21 cellular contexts compared by ENCODE assay signal in the genomic region with DNA sequence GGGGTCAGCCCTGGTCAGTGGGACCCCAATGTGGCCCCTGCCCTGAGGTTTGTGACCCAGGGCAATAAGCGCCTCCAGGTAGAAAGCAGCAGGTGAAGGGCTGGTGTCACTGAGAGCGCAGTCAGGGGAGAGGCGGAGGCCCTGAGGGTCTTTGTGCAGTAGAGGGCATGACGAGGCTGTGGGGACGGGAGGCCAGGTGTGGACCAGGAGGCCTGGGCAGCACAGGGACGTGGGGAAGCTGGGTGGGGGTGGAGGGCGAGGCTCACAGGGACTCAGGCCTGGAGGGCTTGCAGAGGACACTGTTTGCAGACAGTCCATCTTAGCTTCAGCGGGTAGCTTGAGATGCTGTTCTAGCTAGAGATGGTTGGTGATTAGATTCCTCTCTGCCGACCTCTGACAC. TPM values are rescaled to one million over a fixed set of nuclear protein-coding genes. Genes with fewer than 3 reads are reported as not detected.
DNase-seq lines count a peak whose midpoint lies in the region; ATAC-seq and TF ChIP-seq lines count a peak whose summit lies in the region.
"Had no signal": no experiment of that assay in that cellular context is flagged by ENCODE, and none has a peak within 500 bp of the region (broad histone marks: within the 10 kb centered on the region; RNA-seq: fewer than 3 reads in every experiment).

No MANE protein-coding gene starts in this region.

- H3K4me1 ChIP-seq in SK-N-SH (ENCODE audit: control insufficient read depth in 1 of 2, insufficient read depth in 2 of 2, low read depth in 1 of 2, low read length in 1 of 2) (no peaks in the 10 kb centered on the region; a peak in 1 of 4 replicates), esophagus muscularis mucosa (peaks cover 0 to under 1% (median 0%) of the 10 kb centered on the region in 4 donors), neuronal stem cell (ENCODE audit: control insufficient read depth in 2 of 2, insufficient read depth in 1 of 2, low read depth in 1 of 2, low read length in 2 of 2) (peaks cover 0 to 2% of the 10 kb centered on the region in 2 donors), tibial nerve (peaks cover 0 to under 1% (median 0%) of the 10 kb centered on the region in 4 donors)
- H3K4me1 ChIP-seq: BLaER1, Caco-2 had no signal

- no peak overlapping the region for H2AFZ ChIP-seq in SK-N-SH (ENCODE audit: low read depth)
- H2AFZ ChIP-seq in neuronal stem cell (ENCODE audit: low read length) = no peak overlapping the region
- H2AFZ ChIP-seq: GM23338 had no signal

- H3K9me2 ChIP-seq in SK-N-SH = no peaks in the 10 kb centered on the region

- no peaks in the 10 kb centered on the region for H3K79me2 ChIP-seq in SK-N-SH (ENCODE audit: insufficient read depth)

- H3K9me3 ChIP-seq in SK-N-SH = no peaks in the 10 kb centered on the region
- H3K9me3 ChIP-seq in esophagus muscularis mucosa = no peaks in the 10 kb centered on the region
- no peaks in the 10 kb centered on the region for H3K9me3 ChIP-seq in neuronal stem cell (replicated peaks in 1 of 2; ENCODE audit: control insufficient read depth in 2 of 2, insufficient read depth in 1 of 2, low read depth in 1 of 2, low read length in 2 of 2)
- no peaks in the 10 kb centered on the region for H3K9me3 ChIP-seq in tibial nerve
- H3K9me3 ChIP-seq: BLaER1, Caco-2 had no signal

- no peak overlapping the region for H3K4me2 ChIP-seq in SK-N-SH
- H3K4me2 ChIP-seq in neuronal stem cell (ENCODE audit: insufficient read depth, low read length, poor library complexity, severe bottlenecking) = no peak overlapping the region
- H3K4me2 ChIP-seq: BLaER1, GM23338 had no signal

- H3K23ac ChIP-seq in neuronal stem cell (ENCODE audit: low read depth, low read length, poor library complexity) = no peak overlapping the region

- no peak overlapping the region for H3K4me3 Mint-ChIP-seq in stimulated activated memory B cell treated with anti-CD40 and anti-IgM and Interleukin-4, amounts not matched to agents 10 μg/mL and 1 μg/mL and 100 μg/mL, for 72 hours
- H3K4me3 Mint-ChIP-seq: B cell; CD4-positive, CD25-positive, alpha-beta regulatory T cell; CD8-positive, alpha-beta T cell; GM23338; H9 had no signal

- H3K27ac ChIP-seq in SK-N-SH (ENCODE audit: low read depth in 2 of 2, low read length in 1 of 2) (no peak overlapping the region), esophagus muscularis mucosa (replicated peaks in 1 of 4) (no peak overlapping the region), neuronal stem cell (replicated peaks; ENCODE audit: low read length) (no peak overlapping the region), tibial nerve (no peak overlapping the region)
- H3K27ac ChIP-seq: 22Rv1, BLaER1, C4-2B had no signal

- H3K36me3 ChIP-seq in SK-N-SH (replicated peaks in 1 of 2; ENCODE audit: control insufficient read depth in 1 of 2, insufficient read depth in 2 of 2, low read length in 1 of 2) (peaks cover 26 to 35% of the 10 kb centered on the region in 2 experiments), esophagus muscularis mucosa (peaks cover 27 to 90% (median 54%) of the 10 kb centered on the region in 4 donors), neuronal stem cell (replicated peaks in 1 of 2; ENCODE audit: control insufficient read depth in 2 of 2, insufficient read depth in 2 of 2, low read length in 2 of 2) (peaks cover 12 to 47% of the 10 kb centered on the region in 2 donors), tibial nerve (peaks cover 0 to 82% (median 3%) of the 10 kb centered on the region in 3 donors)

- peak overlapping the region; percentile 46 for H2AK5ac ChIP-seq in neuronal stem cell (ENCODE audit: low read depth, low read length)

- H3K18ac ChIP-seq in neuronal stem cell (ENCODE audit: low read length) = no peak overlapping the region

- TF ChIP-seq RAD21 in SK-N-SH (IDR thresholded peaks at IDR 0.05; ENCODE audit: low read length) = no peak

- ATAC-seq in SK-N-SH treated with all-trans-retinoic acid at 6 μM for 48 hours = no peak
- peak; percentile 8 for ATAC-seq in stimulated activated memory B cell treated with anti-CD40 and anti-IgM and Interleukin-4, amounts not matched to agents 10 μg/mL and 1 μg/mL and 100 μg/mL, for 72 hours
- no peak for ATAC-seq in HG03108 (IDR thresholded peaks at IDR 0.05; ENCODE audit: unreplicated experiment)
- ATAC-seq: CD8-positive, alpha-beta T cell; GM23338; HCT116 had no signal

- H3K27me3 ChIP-seq in SK-N-SH (ENCODE audit: insufficient read depth) (no peaks in the 10 kb centered on the region), esophagus muscularis mucosa (no peaks in the 10 kb centered on the region), neuronal stem cell (ENCODE audit: control insufficient read depth in 3 of 3, insufficient read depth in 3 of 3, low read depth in 1 of 3, low read length in 3 of 3) (peaks cover 0 to 2% (median 0%) of the 10 kb centered on the region in 3 experiments), tibial nerve (no peaks in the 10 kb centered on the region)
- H3K27me3 ChIP-seq: BLaER1 had no signal

- TF ChIP-seq CTCF in SK-N-SH (IDR thresholded peaks at IDR 0.05) = no peak
- no peak for TF ChIP-seq CTCF in esophagus muscularis mucosa (IDR thresholded peaks at IDR 0.05)
- no peak for TF ChIP-seq CTCF in tibial nerve (IDR thresholded peaks at IDR 0.05)

- DNase-seq in SK-N-SH (peak; percentile 54), esophagus muscularis mucosa (ENCODE audit: extremely low spot score) (peak; percentile 84), neuronal stem cell (ENCODE audit: low spot score) (no peak), NCI-H1436 treated with DMSO at 0.1 percent for 48 hours (lab: John Stamatoyannopoulos, UW) (no peak), tibial nerve (ENCODE audit: low spot score in 2 of 2) (no peak)
- DNase-seq: Caco-2; CD4-positive, CD25-positive, alpha-beta regulatory T cell; CD8-positive, alpha-beta T cell; DMS53; DMS79 treated with DMSO at 0.1 percent for 48 hours; GF-D8; H9 had no signal

- H2BK5ac ChIP-seq in neuronal stem cell (ENCODE audit: low read length) = peak overlapping the region; percentile 13

- no peak overlapping the region for H2BK15ac ChIP-seq in neuronal stem cell (ENCODE audit: low read length)

- H3K4me3 ChIP-seq in SK-N-SH (ENCODE audit: low read depth in 2 of 2, low read length in 1 of 2) (no peak overlapping the region), esophagus muscularis mucosa (no peak overlapping the region), neuronal stem cell (ENCODE audit: low read length in 2 of 2) (no peak overlapping the region), tibial nerve (no peak overlapping the region)
- H3K4me3 ChIP-seq: BLaER1, GM23338 had no signal

- no peaks in the 10 kb centered on the region for H3K9me3 Mint-ChIP-seq in stimulated activated memory B cell treated with anti-CD40 and anti-IgM and Interleukin-4, amounts not matched to agents 10 μg/mL and 1 μg/mL and 100 μg/mL, for 72 hours
- H3K9me3 Mint-ChIP-seq: CD4-positive, CD25-positive, alpha-beta regulatory T cell; CD8-positive, alpha-beta T cell; GM23338; H9 had no signal

- WGBS in SK-N-SH (ENCODE audit: low lambda C conversion rate) = 87% methylated on average over 9 of the region's 9 CpGs
- WGBS in esophagus muscularis mucosa = 93% methylated on average over 8 of the region's 9 CpGs
- no CpG with 5 or more reads among the region's 9 CpGs for WGBS in neuronal stem cell (ENCODE audit: extremely low coverage in 2 of 2, insufficient read length in 2 of 2, insufficient replicate concordance in 1 of 2), 2 donors
- 91% methylated on average over 9 of the region's 9 CpGs for WGBS in tibial nerve, 2 donors

- H3K9ac ChIP-seq in SK-N-SH (no peak overlapping the region), neuronal stem cell (ENCODE audit: low read depth, low read length, poor library complexity) (no peak overlapping the region)
- H3K9ac ChIP-seq: BLaER1 had no signal

- TF ChIP-seq POLR2A in esophagus muscularis mucosa (IDR thresholded peaks at IDR 0.05; ENCODE audit: low read depth) (no peak), tibial nerve (IDR thresholded peaks at IDR 0.05) (no peak)

- peak overlapping the region; percentile 4 for H3K14ac ChIP-seq in neuronal stem cell (ENCODE audit: low read length)

- H3K4me1 Mint-ChIP-seq in stimulated activated memory B cell treated with anti-CD40 and anti-IgM and Interleukin-4, amounts not matched to agents 10 μg/mL and 1 μg/mL and 100 μg/mL, for 72 hours = peaks cover 4% of the 10 kb centered on the region
- H3K4me1 Mint-ChIP-seq: GM23338, H9 had no signal

- H2BK12ac ChIP-seq in neuronal stem cell (ENCODE audit: low read length) = no peak overlapping the region

- H3K79me1 ChIP-seq in neuronal stem cell (ENCODE audit: low read depth, low read length) = peaks cover 2% of the 10 kb centered on the region

- no peak overlapping the region for H3K4ac ChIP-seq in neuronal stem cell (ENCODE audit: low read length)

- no peak overlapping the region for H3K27ac Mint-ChIP-seq in stimulated activated memory B cell treated with anti-CD40 and anti-IgM and Interleukin-4, amounts not matched to agents 10 μg/mL and 1 μg/mL and 100 μg/mL, for 72 hours
- H3K27ac Mint-ChIP-seq: B cell; CD4-positive, CD25-positive, alpha-beta regulatory T cell; CD8-positive, alpha-beta T cell; GM23338; H9 had no signal

- peaks cover 5% of the 10 kb centered on the region for H3K36me3 Mint-ChIP-seq in stimulated activated memory B cell treated with anti-CD40 and anti-IgM and Interleukin-4, amounts not matched to agents 10 μg/mL and 1 μg/mL and 100 μg/mL, for 72 hours

- H4K8ac ChIP-seq in neuronal stem cell (ENCODE audit: low read depth, low read length) = no peak overlapping the region

- TF ChIP-seq EP300 in SK-N-SH (IDR thresholded peaks at IDR 0.05; ENCODE audit: borderline replicate concordance in 1 of 2, low read depth in 1 of 2, low read length in 1 of 2) (no peak), esophagus muscularis mucosa (IDR thresholded peaks at IDR 0.05) (no peak), tibial nerve (IDR thresholded peaks at IDR 0.05) (no peak)

- intact Hi-C loops in esophagus muscularis mucosa (cut with DNase I) = no loop called here

- H4K91ac ChIP-seq in neuronal stem cell (ENCODE audit: low read depth, low read length, poor library complexity) = no peak overlapping the region

- H3F3A ChIP-seq in SK-N-SH (replicated peaks; ENCODE audit: insufficient read depth) = no peaks in the 10 kb centered on the region

- CTCF ChIA-PET in SK-N-SH (lab: Yijun Ruan, JAX) = interaction anchor here (1.1 kb wide), 2 partner anchors 8 to 10 kb away, joined by 3 read pairs; no protein-coding TSS in a partner anchor

- POLR2A ChIA-PET in SK-N-SH (lab: Yijun Ruan, JAX) = no interaction called here

- no peak overlapping the region for H2BK120ac ChIP-seq in neuronal stem cell (ENCODE audit: low read depth, low read length)

- H3K27me3 Mint-ChIP-seq in stimulated activated memory B cell treated with anti-CD40 and anti-IgM and Interleukin-4, amounts not matched to agents 10 μg/mL and 1 μg/mL and 100 μg/mL, for 72 hours = no peaks in the 10 kb centered on the region
- H3K27me3 Mint-ChIP-seq: B cell; CD4-positive, CD25-positive, alpha-beta regulatory T cell had no signal

- H4K20me1 ChIP-seq in SK-N-SH (ENCODE audit: insufficient read depth) = no peaks in the 10 kb centered on the region
- H4K20me1 ChIP-seq: BLaER1 had no signal

RNA-seq across cellular contexts. Expression of gene TRAF3IP1, which starts 32.0 kb away (rescaled TPM):
- polyA plus RNA-seq in SK-N-SH (2012; rRNA removed) = 9.7 and 15.0 TPM in 2 replicates
- polyA plus RNA-seq in SK-N-SH (2012; cell fraction: cytosol; rRNA removed) = 10.3 and 11.6 TPM in 2 replicates
- polyA plus RNA-seq in SK-N-SH (2012; cell fraction: nucleus; rRNA removed) = 11.8 and 14.0 TPM in 2 replicates
- 10 to 100 TPM; 19.9 to 38.6 (median 23.6) TPM for total RNA-seq in esophagus muscularis mucosa
- 13.8 TPM for polyA plus RNA-seq in neuronal stem cell (2013, experiment 1 of 2)
- polyA plus RNA-seq in neuronal stem cell (2013, experiment 2 of 2) = 14.5 TPM
- 10 to 100 TPM; 11.6 to 17.4 (median 15.7) TPM for total RNA-seq in tibial nerve

Comparison
In these comparisons a context has a peak if more than half of its experiments do, and no peak if none do; other contexts are left out.
1. DNase-seq: peak in SK-N-SH (single experiment) and esophagus muscularis mucosa (single experiment); none in neuronal stem cell (single experiment), NCI-H1436 treated with DMSO at 0.1 percent for 48 hours (single experiment) and tibial nerve (0 of 2).